Comparison of ENCODE assay signal across 1 cellular context in genomic region chr17:2282297-2282873, GRCh38.
TF ChIP-seq lines count a peak whose summit lies in the region.

No MANE protein-coding gene starts in this region.

TF ChIP-seq in HEK293, 187 proteins besides CTCF, POLR2A, EP300 and RAD21:
- TF ChIP-seq ZNF692 (tag by site-specific recombination; IDR thresholded peaks at IDR 0.05) = peak; percentile 56
- no peak for TF ChIP-seq ZBTB11 (tag by site-specific recombination; conservative IDR thresholded peaks at IDR 0.05; ENCODE audit: low read depth)
- TF ChIP-seq ZNF324 (tag by site-specific recombination; IDR thresholded peaks at IDR 0.05) = peak; percentile 20; the same call in 1 of the 2 replicates
- peak; percentile 42; the same call in 1 of the 2 replicates for TF ChIP-seq SCRT2 (tag by site-specific recombination; IDR thresholded peaks at IDR 0.05)
- 0 out of 2 replicates have a peak, but pooled peaks have one; percentile 65 for TF ChIP-seq ZNF660 (tag by site-specific recombination; IDR thresholded peaks at IDR 0.05)
- TF ChIP-seq ZNF558 (tag by site-specific recombination; IDR thresholded peaks at IDR 0.05) = peak; percentile 43; the same call in 1 of the 2 replicates
- peak; percentile 30; the same call in 1 of the 2 replicates for TF ChIP-seq ZBTB20 (tag by site-specific recombination; IDR thresholded peaks at IDR 0.05)
- peak; percentile 85 for TF ChIP-seq ZNF654 (tag by site-specific recombination; IDR thresholded peaks at IDR 0.05; ENCODE audit: low read depth)
- TF ChIP-seq ZNF629 (tag by site-specific recombination; IDR thresholded peaks at IDR 0.05) = peak; percentile 43; the same call in 1 of the 2 replicates
- TF ChIP-seq PRDM10 (tag by site-specific recombination; IDR thresholded peaks at IDR 0.05) = peak; percentile 81
- TF ChIP-seq GLIS2 (tag by site-specific recombination; IDR thresholded peaks at IDR 0.05) = no peak
- TF ChIP-seq ZBTB8A (tag by site-specific recombination; IDR thresholded peaks at IDR 0.05) = no peak
- no peak for TF ChIP-seq ZNF37A (tag by site-specific recombination; IDR thresholded peaks at IDR 0.05)
- peak; percentile 34; the same call in 1 of the 2 replicates for TF ChIP-seq IKZF3 (tag by site-specific recombination; IDR thresholded peaks at IDR 0.05)
- peak; percentile 69 for TF ChIP-seq ZBTB21 (tag by site-specific recombination; IDR thresholded peaks at IDR 0.05)
- no peak for TF ChIP-seq KLF10 (tag by site-specific recombination; IDR thresholded peaks at IDR 0.05)
- peak; percentile 98 for TF ChIP-seq ZBTB17 (tag by site-specific recombination; IDR thresholded peaks at IDR 0.05)
- peak; percentile 61 for TF ChIP-seq ZIC2 (tag by site-specific recombination; IDR thresholded peaks at IDR 0.05)
- 0 out of 2 replicates have a peak, but pooled peaks have one; percentile 24 for TF ChIP-seq ZEB2 (tag by site-specific recombination; IDR thresholded peaks at IDR 0.05)
- peak; percentile 98 for TF ChIP-seq ZNF362 (tag by site-specific recombination; IDR thresholded peaks at IDR 0.05)
- TF ChIP-seq ZNF335 (tag by site-specific recombination; conservative IDR thresholded peaks at IDR 0.05) = peak; percentile 26
